30 cellular contexts compared by ENCODE assay signal in genomic region chr2:231727621-231728020, GRCh38.
"Had no signal": no experiment of that assay in that cellular context is flagged by ENCODE, and none has a peak within 500 bp of the region (broad histone marks: within the 10 kb centered on the region; RNA-seq: fewer than 3 reads in every experiment).

No MANE protein-coding gene starts in this region.

- H3K9me3 ChIP-seq: SJCRH30, SK-N-SH had no signal

- H3K27ac ChIP-seq: SJCRH30, VCaP had no signal

- H3K4me3 ChIP-seq: K562, SJCRH30 had no signal

- H3K9ac ChIP-seq: SK-N-SH had no signal

- ATAC-seq: activated CD4-positive, CD25-positive, alpha-beta regulatory T cell treated with anti-CD3 and anti-CD28 coated beads, Interleukin-2, amount 50 U/mL, for 24 hours; activated CD8-positive, alpha-beta T cell treated with anti-CD3 and anti-CD28 coated beads, Interleukin-2, amount 10 ng/mL, durations not matched to agents 7 days and 5 days; K562; Panc1; Right ventricle myocardium inferior had no signal

- H3K4me3 Mint-ChIP-seq: activated CD8-positive, alpha-beta T cell treated with anti-CD3 and anti-CD28 coated beads, Interleukin-2, amount 10 ng/mL, durations not matched to agents 7 days and 5 days; activated naive CD4-positive, alpha-beta T cell treated with anti-CD3 and anti-CD28 coated beads, Interleukin-2, amount 50 U/mL, for 24 hours; central memory CD8-positive, alpha-beta T cell had no signal

- H3K9me3 Mint-ChIP-seq: activated naive CD4-positive, alpha-beta T cell treated with anti-CD3 and anti-CD28 coated beads, Interleukin-2, amount 50 U/mL, for 24 hours; central memory CD8-positive, alpha-beta T cell had no signal

- H3K4me1 ChIP-seq: SJCRH30 had no signal

- H3K27me3 Mint-ChIP-seq: activated naive CD4-positive, alpha-beta T cell treated with anti-CD3 and anti-CD28 coated beads, Interleukin-2, amount 50 U/mL, for 24 hours; central memory CD8-positive, alpha-beta T cell had no signal

- H3K27ac Mint-ChIP-seq: activated CD8-positive, alpha-beta T cell treated with anti-CD3 and anti-CD28 coated beads, Interleukin-2, amount 10 ng/mL, durations not matched to agents 7 days and 5 days; activated naive CD4-positive, alpha-beta T cell treated with anti-CD3 and anti-CD28 coated beads, Interleukin-2, amount 50 U/mL, for 24 hours had no signal

- H3K36me3 ChIP-seq: SJCRH30 had no signal

- DNase-seq: activated CD4-positive, alpha-beta T cell treated with anti-CD3 and anti-CD28 coated beads for 48 hours; activated CD4-positive, alpha-beta T cell treated with anti-CD3 and anti-CD28 coated beads, Interleukin-2, amount 50 U/mL, for 4 hours; activated CD8-positive, alpha-beta memory T cell treated with anti-CD3 and anti-CD28 coated beads, Interleukin-2, amount 50 U/mL, for 48 hours; activated CD8-positive, alpha-beta T cell treated with anti-CD3 and anti-CD28 coated beads, Interleukin-2, amount 10 ng/mL, durations not matched to agents 7 days and 5 days; activated effector memory CD4-positive, alpha-beta T cell treated with Interleukin-2 at 50 U/mL for 16 hours; activated naive CD4-positive, alpha-beta T cell; activated T-cell treated with anti-CD3 and anti-CD28 coated beads, Interleukin-2, amount 50 U/mL, for 1 hour; aorta; Karpas-422; MM.1S; NCI-H1105; NCI-H1436; NCI-H1694 treated with DMSO at 0.1 percent for 48 hours; NCI-H2081; NCI-H2227 treated with DMSO at 0.1 percent for 48 hours; NCI-H446 treated with DMSO at 0.1 percent for 48 hours; NCI-H524 treated with DMSO at 0.1 percent for 48 hours; NCI-H748 treated with DMSO at 0.1 percent for 48 hours; OCI-M1; RPMI8226; SJCRH30; SK-N-SH; T-helper 1 cell had no signal

- H3K4me2 ChIP-seq: SK-N-SH had no signal

- H3K9me2 ChIP-seq: SK-N-SH had no signal

- H3K4me1 Mint-ChIP-seq: activated naive CD4-positive, alpha-beta T cell treated with anti-CD3 and anti-CD28 coated beads, Interleukin-2, amount 50 U/mL, for 24 hours; central memory CD8-positive, alpha-beta T cell had no signal
